Comparison of ENCODE assay signal across 1 cellular context in the genomic region with DNA sequence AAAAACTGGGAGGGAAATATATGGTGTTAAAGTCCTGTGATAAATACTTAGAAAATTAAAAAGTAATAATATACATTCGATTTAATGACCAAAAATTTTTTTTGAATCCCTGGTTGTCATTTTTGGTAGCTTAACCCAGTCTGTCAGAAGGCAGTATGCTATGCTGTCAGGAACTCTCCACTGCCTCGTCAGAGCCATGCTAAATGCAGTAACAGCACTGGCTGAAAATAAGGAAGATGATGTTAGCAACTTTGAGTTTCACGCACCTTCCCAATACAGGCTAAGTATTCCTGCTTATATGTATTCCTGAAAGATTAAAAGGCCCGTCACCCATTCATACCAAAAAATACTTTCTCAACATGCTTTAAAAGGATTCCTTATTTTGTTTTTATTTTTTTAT.
TF ChIP-seq lines count a peak whose summit lies in the region.

No MANE protein-coding gene starts in this region.

TF ChIP-seq in IMR-90, 13 proteins besides CTCF, POLR2A, EP300 and RAD21:
- TF ChIP-seq MXI1 (IDR thresholded peaks at IDR 0.05; ENCODE audit: borderline replicate concordance, low read depth, low read length) (no peak), CEBPB (IDR thresholded peaks at IDR 0.05; ENCODE audit: low read depth, low read length) (no peak), CHD1 (IDR thresholded peaks at IDR 0.05; ENCODE audit: low read depth, low read length) (no peak), RFX5 (IDR thresholded peaks at IDR 0.05; ENCODE audit: low read depth, low read length) (no peak), MAFK (IDR thresholded peaks at IDR 0.05; ENCODE audit: low read depth, low read length) (no peak), RCOR1 (IDR thresholded peaks at IDR 0.05; ENCODE audit: insufficient replicate concordance, low read length) (no peak), FOS (IDR thresholded peaks at IDR 0.05; ENCODE audit: low read depth, low read length) (no peak), BHLHE40 (IDR thresholded peaks at IDR 0.05; ENCODE audit: low read depth, low read length) (no peak), MAZ (IDR thresholded peaks at IDR 0.05; ENCODE audit: borderline replicate concordance, low read depth, low read length) (no peak), SMC3 (IDR thresholded peaks at IDR 0.05; ENCODE audit: low read depth, low read length) (no peak), NFE2L2 (IDR thresholded peaks at IDR 0.05; ENCODE audit: low read depth, low read length) (no peak)
- TF ChIP-seq, protein P1, sequence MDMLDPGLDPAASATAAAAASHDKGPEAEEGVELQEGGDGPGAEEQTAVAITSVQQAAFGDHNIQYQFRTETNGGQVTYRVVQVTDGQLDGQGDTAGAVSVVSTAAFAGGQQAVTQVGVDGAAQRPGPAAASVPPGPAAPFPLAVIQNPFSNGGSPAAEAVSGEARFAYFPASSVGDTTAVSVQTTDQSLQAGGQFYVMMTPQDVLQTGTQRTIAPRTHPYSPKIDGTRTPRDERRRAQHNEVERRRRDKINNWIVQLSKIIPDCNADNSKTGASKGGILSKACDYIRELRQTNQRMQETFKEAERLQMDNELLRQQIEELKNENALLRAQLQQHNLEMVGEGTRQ (IDR thresholded peaks at IDR 0.05; ENCODE audit: low read depth, low read length) = no peak
- TF ChIP-seq, protein P2, sequence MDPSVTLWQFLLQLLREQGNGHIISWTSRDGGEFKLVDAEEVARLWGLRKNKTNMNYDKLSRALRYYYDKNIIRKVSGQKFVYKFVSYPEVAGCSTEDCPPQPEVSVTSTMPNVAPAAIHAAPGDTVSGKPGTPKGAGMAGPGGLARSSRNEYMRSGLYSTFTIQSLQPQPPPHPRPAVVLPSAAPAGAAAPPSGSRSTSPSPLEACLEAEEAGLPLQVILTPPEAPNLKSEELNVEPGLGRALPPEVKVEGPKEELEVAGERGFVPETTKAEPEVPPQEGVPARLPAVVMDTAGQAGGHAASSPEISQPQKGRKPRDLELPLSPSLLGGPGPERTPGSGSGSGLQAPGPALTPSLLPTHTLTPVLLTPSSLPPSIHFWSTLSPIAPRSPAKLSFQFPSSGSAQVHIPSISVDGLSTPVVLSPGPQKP (IDR thresholded peaks at IDR 0.05; ENCODE audit: borderline replicate concordance, low read depth, low read length) = no peak
